Comparison of ENCODE assay signal across 6 cellular contexts in the genomic region with DNA sequence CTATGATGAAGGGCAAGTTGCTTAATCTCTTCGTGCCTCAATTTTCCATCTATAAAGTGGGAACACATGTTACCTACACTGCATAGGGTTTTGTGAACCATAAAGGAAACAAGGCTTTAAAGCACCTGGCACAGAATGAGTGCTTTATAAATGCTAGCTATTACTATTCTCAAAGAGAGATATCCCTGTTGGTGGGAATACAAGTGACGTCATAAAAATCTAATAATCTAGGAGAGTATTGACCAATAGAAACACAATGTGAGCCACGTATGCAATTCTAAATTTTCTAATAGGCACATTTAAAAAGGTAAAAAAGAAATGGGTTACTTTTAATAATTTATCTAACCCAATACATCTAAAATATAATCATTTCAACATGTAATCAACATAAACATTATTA.
"Had no signal": no experiment of that assay in that cellular context is flagged by ENCODE, and none has a peak within 500 bp of the region (broad histone marks: within the 10 kb centered on the region; RNA-seq: fewer than 3 reads in every experiment).

No MANE protein-coding gene starts in this region.

- FAIRE-seq: G401.6, GM12891, GM12892, GM18507 had no signal

- DNase-seq: GDM1, GF-D8 had no signal
